ENCODE assay signal across 15 cellular contexts in the genomic region with DNA sequence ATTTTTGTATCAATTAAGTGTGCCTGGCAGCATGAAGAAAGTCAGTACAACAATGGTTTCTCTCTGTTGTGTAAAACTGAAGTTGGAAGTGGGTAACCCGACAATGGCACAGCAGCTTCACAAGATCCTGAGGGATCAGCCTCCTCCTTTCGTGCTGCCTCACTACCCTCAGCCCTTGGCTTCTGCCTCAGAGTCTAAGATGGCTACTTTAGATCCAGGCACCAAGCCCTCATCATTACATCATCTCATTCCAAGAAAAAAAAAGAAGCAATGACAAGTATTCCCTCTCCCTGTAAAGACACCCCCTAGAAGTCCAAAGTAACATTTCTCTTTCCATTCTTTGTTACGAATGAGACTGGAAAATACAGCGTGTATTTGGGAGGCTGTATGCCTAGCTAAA.
DNase-seq lines count a peak whose midpoint lies in the region; ATAC-seq and TF ChIP-seq lines count a peak whose summit lies in the region.
"Had no signal": no experiment of that assay in that cellular context is flagged by ENCODE, and none has a peak within 500 bp of the region (broad histone marks: within the 10 kb centered on the region; RNA-seq: fewer than 3 reads in every experiment).

No MANE protein-coding gene starts in this region.

- H4K91ac ChIP-seq in trophoblast cell (ENCODE audit: low read depth, low read length) = no peak overlapping the region

- in situ Hi-C loops in mammary epithelial cell (cut with MboI; ENCODE audit: low sequenced_read_pairs in 2 of 2) = no loop called here

- H3K9me3 ChIP-seq in mammary epithelial cell (replicated peaks; ENCODE audit: insufficient read depth, low read length) (no peaks in the 10 kb centered on the region), breast epithelium (no peaks in the 10 kb centered on the region), iPS-18a (ENCODE audit: control insufficient read depth, low read depth, low read length) (no peaks in the 10 kb centered on the region), trophoblast cell (ENCODE audit: insufficient read depth, low read depth, low read length) (no peaks in the 10 kb centered on the region)

- H3K4me1 ChIP-seq in mammary epithelial cell (ENCODE audit: insufficient read depth, low read length) = no peaks in the 10 kb centered on the region
- H3K4me1 ChIP-seq in breast epithelium = no peaks in the 10 kb centered on the region
- H3K4me1 ChIP-seq in iPS-18a (ENCODE audit: control insufficient read depth, low read depth, low read length) = no peaks in the 10 kb centered on the region
- no peaks in the 10 kb centered on the region for H3K4me1 ChIP-seq in trophoblast cell (ENCODE audit: control insufficient read depth in 1 of 2, insufficient read depth in 2 of 2, low read length in 2 of 2)

- H2AFZ ChIP-seq in mammary epithelial cell (ENCODE audit: low read depth, low read length) = peak overlapping the region; percentile 27
- no peak overlapping the region for H2AFZ ChIP-seq in trophoblast cell (ENCODE audit: insufficient read depth, low read length, poor library complexity)

- no peak overlapping the region for H2BK5ac ChIP-seq in trophoblast cell (ENCODE audit: low read depth, low read length, poor library complexity)

- H3K27me3 Mint-ChIP-seq in activated B cell treated with CpG ODN at 0.5 μM for 24 hours = no peaks in the 10 kb centered on the region

- no peak overlapping the region for H4K8ac ChIP-seq in trophoblast cell (ENCODE audit: low read depth, low read length)

- H3K27ac ChIP-seq in mammary epithelial cell (ENCODE audit: insufficient read depth, low read depth, low read length) (no peak overlapping the region), breast epithelium (no peak overlapping the region), iPS-18a (ENCODE audit: low read length) (no peak overlapping the region), trophoblast cell (ENCODE audit: low read depth, low read length) (no peak overlapping the region)

- H3K79me1 ChIP-seq in trophoblast cell (ENCODE audit: low read length) = no peaks in the 10 kb centered on the region

- no peaks in the 10 kb centered on the region for H3K36me3 ChIP-seq in mammary epithelial cell (ENCODE audit: insufficient read depth, low read length)
- H3K36me3 ChIP-seq in breast epithelium = no peaks in the 10 kb centered on the region
- no peaks in the 10 kb centered on the region for H3K36me3 ChIP-seq in iPS-18a (ENCODE audit: control insufficient read depth, low read depth, low read length)
- H3K36me3 ChIP-seq in trophoblast cell (ENCODE audit: control insufficient read depth in 1 of 2, insufficient read depth in 2 of 2, low read length in 2 of 2) = no peaks in the 10 kb centered on the region

- CTCF ChIA-PET in mammary epithelial cell (lab: Charles Lee; ENCODE audit: low non-redundant PET) = interaction anchor here (0.7 kb wide), 1 partner anchor 19 kb away, joined by 5 read pairs; no protein-coding TSS in a partner anchor
- CTCF ChIA-PET in activated B cell treated with CpG ODN at 0.5 μM for 24 hours (lab: Charles Lee) = no interaction called here

- no peak overlapping the region for H3K14ac ChIP-seq in trophoblast cell (ENCODE audit: low read length)

- H3K4me1 Mint-ChIP-seq in activated B cell treated with CpG ODN at 0.5 μM for 24 hours = peaks cover 20% of the 10 kb centered on the region

- H3K79me2 ChIP-seq in mammary epithelial cell (ENCODE audit: insufficient read depth, low read length) (no peaks in the 10 kb centered on the region), trophoblast cell (ENCODE audit: control insufficient read depth, insufficient read depth, low read length, poor library complexity) (no peaks in the 10 kb centered on the region)

- no peak overlapping the region for H2AK5ac ChIP-seq in trophoblast cell (ENCODE audit: low read length)

- H3K9me3 Mint-ChIP-seq in activated B cell treated with CpG ODN at 0.5 μM for 24 hours = no peaks in the 10 kb centered on the region

- dilution Hi-C loops in mammary epithelial cell (cut with HindIII; ENCODE audit: low sequenced_read_pairs) = no loop called here

- no peak for DNase-seq in mammary epithelial cell
- no peak for DNase-seq in breast epithelium (ENCODE audit: low spot score in 2 of 2)
- no peak for DNase-seq in activated B cell treated with CpG ODN at 0.5 μM for 24 hours
- peak; percentile 30 to 71 for DNase-seq in trophoblast cell
- DNase-seq in T1000 (lab: John Stamatoyannopoulos, UW) = no peak
- no peak for DNase-seq in SIG-M5 treated with dmso at 0.1 percent for 504 hours (lab: John Stamatoyannopoulos, UW; ENCODE audit: unreplicated experiment)
- DNase-seq: C1 segment of cervical spinal cord; DMS53; NCI-H187; NCI-H446; NK-92 treated with Interleukin-12 subunit alpha and Interleukin-12 subunit beta, amount 100 ng/mL, for 24 hours; SHP77 had no signal

- no peak overlapping the region for H2BK120ac ChIP-seq in trophoblast cell (ENCODE audit: insufficient read depth, low read length, poor library complexity)

- no peak overlapping the region for H3K23ac ChIP-seq in trophoblast cell (ENCODE audit: low read length)

- no peak overlapping the region for H3K4me3 Mint-ChIP-seq in activated B cell treated with CpG ODN at 0.5 μM for 24 hours

- H3K9ac ChIP-seq in mammary epithelial cell (ENCODE audit: insufficient read depth, low read length) (no peak overlapping the region), iPS-18a (ENCODE audit: low read length) (peak overlapping the region; percentile 6), trophoblast cell (ENCODE audit: low read length) (no peak overlapping the region)

- H2BK12ac ChIP-seq in trophoblast cell (ENCODE audit: low read length) = no peak overlapping the region

- peak overlapping the region; percentile 41 for H3K27ac Mint-ChIP-seq in activated B cell treated with CpG ODN at 0.5 μM for 24 hours

- no peak overlapping the region for H4K12ac ChIP-seq in trophoblast cell (ENCODE audit: low read depth, low read length)

- POLR2A ChIA-PET in activated B cell treated with CpG ODN at 0.5 μM for 24 hours (lab: Charles Lee) = interaction anchor here (1.3 kb wide), 1 partner anchor 50 kb away, joined by 5 read pairs; a partner anchor contains a TSS

- H3K36me3 Mint-ChIP-seq in activated B cell treated with CpG ODN at 0.5 μM for 24 hours (ENCODE audit: low read depth) = peaks cover 54% of the 10 kb centered on the region

- H3K4ac ChIP-seq in trophoblast cell (ENCODE audit: low read depth, low read length) = no peak overlapping the region

- no peak overlapping the region for H3K18ac ChIP-seq in trophoblast cell (ENCODE audit: low read length)

- no peak for TF ChIP-seq POLR2A in breast epithelium (IDR thresholded peaks at IDR 0.05)

- H3K27me3 ChIP-seq in mammary epithelial cell (ENCODE audit: insufficient read depth, low read length) (no peaks in the 10 kb centered on the region), breast epithelium (no peaks in the 10 kb centered on the region), iPS-18a (ENCODE audit: control insufficient read depth, insufficient read depth, low read length) (no peaks in the 10 kb centered on the region), trophoblast cell (ENCODE audit: insufficient read depth, low read length) (no peaks in the 10 kb centered on the region)

- no peak overlapping the region for H3K4me3 ChIP-seq in mammary epithelial cell (replicated peaks in 1 of 3; ENCODE audit: insufficient read depth in 1 of 3, low read depth in 2 of 3, low read length in 3 of 3)
- no peak overlapping the region for H3K4me3 ChIP-seq in breast epithelium
- no peak overlapping the region for H3K4me3 ChIP-seq in iPS-18a (ENCODE audit: low read length)
- H3K4me3 ChIP-seq in trophoblast cell (ENCODE audit: low read depth, low read length) = no peak overlapping the region

- 65% methylated on average over 4 of the region's 4 CpGs for WGBS in mammary epithelial cell (ENCODE audit: low coverage, missing lambda C conversion rate)
- no CpG with 5 or more reads among the region's 4 CpGs for WGBS in trophoblast cell (ENCODE audit: extremely low coverage, insufficient coverage, insufficient read length)

- intact Hi-C loops in mammary epithelial cell (cut with micrococcal nuclease) = no loop called here
- intact Hi-C loops in breast epithelium (cut with DNase I; ENCODE audit: low total_unique reads) = no loop called here
- intact Hi-C loops in activated B cell treated with CpG ODN at 0.5 μM for 24 hours (cut with micrococcal nuclease) = no loop called here

- H3K4me2 ChIP-seq in mammary epithelial cell (ENCODE audit: insufficient read depth, low read depth, low read length) (no peak overlapping the region), trophoblast cell (ENCODE audit: low read length) (no peak overlapping the region)

- no peaks in the 10 kb centered on the region for H4K20me1 ChIP-seq in mammary epithelial cell (ENCODE audit: insufficient read depth, low read length)

- ATAC-seq in activated B cell treated with CpG ODN at 0.5 μM for 24 hours (ENCODE audit: low read depth) (no peak), HG02759 (IDR thresholded peaks at IDR 0.05; ENCODE audit: unreplicated experiment) (no peak)
- ATAC-seq: HCT116 had no signal

- BruUV-seq in mammary epithelial cell (replicated peaks; lab: Mats Ljungman, UMichigan) = no TSS peak

- TF ChIP-seq CTCF in mammary epithelial cell (conservative IDR thresholded peaks at IDR 0.05 in 1 of 2, IDR thresholded peaks at IDR 0.05 in 1 of 2; ENCODE audit: extremely low read depth in 1 of 2, insufficient read depth in 1 of 2, low read depth in 1 of 2, low read length in 2 of 2) (no peak), breast epithelium (IDR thresholded peaks at IDR 0.05) (no peak), activated B cell treated with CpG ODN at 0.5 μM for 24 hours (IDR thresholded peaks at IDR 0.05) (no peak)

Comparison
In these comparisons a context has a peak if more than half of its experiments do, and no peak if none do; other contexts are left out.
1. DNase-seq: peak in trophoblast cell (2 of 2); none in mammary epithelial cell (single experiment), breast epithelium (0 of 2), activated B cell treated with CpG ODN at 0.5 μM for 24 hours (single experiment), T1000 (single experiment) and SIG-M5 treated with dmso at 0.1 percent for 504 hours (single experiment).